Comparison of ENCODE assay signal across 7 cellular contexts in genomic region chr7:107045195-107045960, GRCh38. TPM values are rescaled to one million over a fixed set of nuclear protein-coding genes. Genes with fewer than 3 reads are reported as not detected.
A peak's percentile ranks its signal among the peaks of the same experiment; 100 is the strongest.
DNase-seq lines count a peak whose midpoint lies in the region; ATAC-seq and TF ChIP-seq lines count a peak whose summit lies in the region.

No MANE protein-coding gene starts in this region.

- H3K9me3 ChIP-seq in mesodermal cell (ENCODE audit: control insufficient read depth, low read length) = no peaks in the 10 kb centered on the region
- no peaks in the 10 kb centered on the region for H3K9me3 ChIP-seq in vagina

- 1 to 5% methylated on average over 9 to 12 of the region's 29 CpGs for WGBS in mesodermal cell (ENCODE audit: insufficient coverage in 2 of 2), 2 experiments

- H3K27ac ChIP-seq in mesodermal cell (ENCODE audit: low read depth, low read length, severe bottlenecking) (no peak overlapping the region), vagina (peak overlapping the region; percentile 72)

- TF ChIP-seq POLR2A in vagina (IDR thresholded peaks at IDR 0.05) = no peak

- TF ChIP-seq CTCF in vagina (IDR thresholded peaks at IDR 0.05) = no peak

- DNase-seq in NCI-H2227 (lab: John Stamatoyannopoulos, UW; ENCODE audit: unreplicated experiment) (peak; percentile 46), cerebellum (ENCODE audit: low spot score) (peak; percentile 15), vagina (ENCODE audit: extremely low spot score in 2 of 2) (no peak)
- no peak for DNase-seq in stimulated activated CD4-positive, alpha-beta T cell treated with anti-CD3 and anti-CD28 coated beads, Interleukin-12 subunit alpha, Interleukin-12 subunit beta, amount 100 ng/mL, for 4 hours

- H3K4me3 ChIP-seq in GM08714 (ENCODE audit: low read length) (peak overlapping the region; percentile 69), mesodermal cell (ENCODE audit: extremely low read depth, insufficient read depth, low read length, poor library complexity, severe bottlenecking) (peak overlapping the region; percentile 73), vagina (peak overlapping the region; percentile 69 to 91)

- H3K36me3 ChIP-seq in mesodermal cell (ENCODE audit: control insufficient read depth, insufficient read depth, low read length) (no peaks in the 10 kb centered on the region), vagina (no peaks in the 10 kb centered on the region)

- no peak for ATAC-seq in GM21825 (IDR thresholded peaks at IDR 0.05; ENCODE audit: unreplicated experiment)

- H3K4me1 ChIP-seq in mesodermal cell (ENCODE audit: control insufficient read depth, insufficient read depth, low read length, poor library complexity, severe bottlenecking) = peaks cover 19% of the 10 kb centered on the region
- H3K4me1 ChIP-seq in vagina = peaks cover 18% of the 10 kb centered on the region

- intact Hi-C loops in vagina (cut with DNase I) = no loop called here

- no peaks in the 10 kb centered on the region for H3K27me3 ChIP-seq in vagina

RNA-seq across cellular contexts. Expression of gene PRKAR2B, which starts 0.9 kb away (rescaled TPM):
- 76.4 TPM for total RNA-seq in cerebellum
- polyA plus RNA-seq in mesodermal cell (2013, experiment 1 of 2) = 18.4 TPM
- 17.3 TPM for polyA plus RNA-seq in mesodermal cell (2013, experiment 2 of 2)
- 16.5 TPM for total RNA-seq in vagina

Comparison
In these comparisons a context has a peak if more than half of its experiments do, and no peak if none do; other contexts are left out.
1. DNase-seq: peak in NCI-H2227 (single experiment) and cerebellum (single experiment); none in vagina (0 of 2) and stimulated activated CD4-positive, alpha-beta T cell treated with anti-CD3 and anti-CD28 coated beads, Interleukin-12 subunit alpha, Interleukin-12 subunit beta, amount 100 ng/mL, for 4 hours (single experiment).
2. Peak in every context shown above with its lines, with median percentiles within 50 percentile points of each other: H3K4me3 ChIP-seq.